2 cellular contexts compared by ENCODE assay signal in genomic region chr7:5314864-5315263, GRCh38.
TF ChIP-seq lines count a peak whose summit lies in the region.

No MANE protein-coding gene starts in this region.

TF ChIP-seq in K562, 482 proteins besides CTCF, POLR2A, EP300 and RAD21:
- peak; percentile 73 for TF ChIP-seq RBM22 (IDR thresholded peaks at IDR 0.05; ENCODE audit: low read depth, low read length, poor library complexity, severe bottlenecking)
- peak; percentile 61 for TF ChIP-seq POLR2G (IDR thresholded peaks at IDR 0.05; ENCODE audit: low read depth, low read length)
- no peak for TF ChIP-seq EGR1 (conservative IDR thresholded peaks at IDR 0.05)
- no peak for TF ChIP-seq PCBP2 (IDR thresholded peaks at IDR 0.05; ENCODE audit: low read depth, low read length, poor library complexity, severe bottlenecking)
TF ChIP-seq in K562: peak in this region for 2.

TF ChIP-seq in GM23338, 12 proteins besides CTCF, POLR2A, EP300 and RAD21:
- TF ChIP-seq ZNF114 (CRISPR knock-in tag; IDR thresholded peaks at IDR 0.05), result no peak
- TF ChIP-seq ZNF462 (CRISPR knock-in tag; IDR thresholded peaks at IDR 0.05), result no peak
